9 cellular contexts compared by ENCODE assay signal in the genomic region with DNA sequence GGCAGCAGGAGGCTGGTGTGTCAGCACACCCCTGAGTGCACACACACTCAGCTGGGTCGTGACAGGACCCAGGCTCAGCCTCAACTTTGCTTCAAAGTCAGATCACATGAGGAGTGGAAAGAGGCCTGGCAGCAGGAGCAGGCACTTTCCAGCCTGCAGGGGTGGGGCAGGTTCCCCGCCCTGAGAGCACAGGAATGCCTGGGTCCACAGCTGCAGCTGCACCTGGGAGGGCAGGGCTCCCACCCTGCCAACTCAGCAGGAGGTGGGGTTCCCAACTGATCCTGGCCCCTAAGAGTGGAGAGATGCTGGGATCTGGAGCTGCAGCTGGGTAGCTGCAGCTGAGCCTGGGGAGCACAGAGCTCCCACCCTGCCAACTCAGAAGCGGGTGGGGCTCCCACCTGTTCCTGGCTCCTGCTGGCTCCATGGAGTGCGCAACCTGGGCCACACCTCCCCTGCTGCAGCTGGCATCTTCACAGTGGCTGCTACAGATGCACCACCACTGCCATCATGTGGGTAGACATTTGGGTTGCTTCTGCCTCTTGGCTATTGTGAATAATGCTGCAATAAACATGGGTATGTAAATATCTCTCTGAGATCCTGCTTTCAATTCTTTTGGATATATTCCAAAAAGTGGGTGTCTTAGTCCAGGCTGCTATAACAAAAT.
DNase-seq lines count a peak whose midpoint lies in the region; ATAC-seq and TF ChIP-seq lines count a peak whose summit lies in the region.
"Had no signal": no experiment of that assay in that cellular context is flagged by ENCODE, and none has a peak within 500 bp of the region (broad histone marks: within the 10 kb centered on the region; RNA-seq: fewer than 3 reads in every experiment).

No MANE protein-coding gene starts in this region.

- H3K27me3 ChIP-seq in mesenchymal stem cell (ENCODE audit: control insufficient read depth in 1 of 2, insufficient read depth in 1 of 2, low read length in 2 of 2), result no peaks in the 10 kb centered on the region

- peak overlapping the region in 1 of 2 experiments; percentile 24 for H3K4ac ChIP-seq in mesenchymal stem cell (ENCODE audit: low read depth in 1 of 2, low read length in 2 of 2)

- TF ChIP-seq CTCF in GM10248 (IDR thresholded peaks at IDR 0.05; ENCODE audit: control extremely low read depth, extremely low read depth, low read depth, missing control alignments) (peak; percentile 32), natural killer cell (IDR thresholded peaks at IDR 0.05) (no peak), endothelial cell (IDR thresholded peaks at IDR 0.05; ENCODE audit: unreplicated experiment) (no peak)

- H3K23ac ChIP-seq in mesenchymal stem cell (ENCODE audit: low read length in 2 of 2), result no peak overlapping the region

- H3K27ac Mint-ChIP-seq in activated CD4-positive, alpha-beta T cell treated with anti-CD3 and anti-CD28 coated beads, Interleukin-2, amount 10 ng/mL, durations not matched to agents 24 days and 14 days, result no peak overlapping the region
- H3K27ac Mint-ChIP-seq in natural killer cell, result no peak overlapping the region
- no peak overlapping the region for H3K27ac Mint-ChIP-seq in endothelial cell (ENCODE audit: unreplicated experiment)
- H3K27ac Mint-ChIP-seq: progenitor cell of endocrine pancreas had no signal

- peaks cover 7% of the 10 kb centered on the region for H3K9me3 Mint-ChIP-seq in activated CD4-positive, alpha-beta T cell treated with anti-CD3 and anti-CD28 coated beads, Interleukin-2, amount 10 ng/mL, durations not matched to agents 24 days and 14 days
- H3K9me3 Mint-ChIP-seq in natural killer cell, result peaks cover 15% of the 10 kb centered on the region in 2 donors
- H3K9me3 Mint-ChIP-seq in endothelial cell (ENCODE audit: unreplicated experiment), result no peaks in the 10 kb centered on the region

- H3K36me3 Mint-ChIP-seq in activated CD4-positive, alpha-beta T cell treated with anti-CD3 and anti-CD28 coated beads, Interleukin-2, amount 10 ng/mL, durations not matched to agents 24 days and 14 days (ENCODE audit: low read depth), result peaks cover 2% of the 10 kb centered on the region
- no peaks in the 10 kb centered on the region for H3K36me3 Mint-ChIP-seq in natural killer cell
- no peaks in the 10 kb centered on the region for H3K36me3 Mint-ChIP-seq in endothelial cell (ENCODE audit: low read depth, unreplicated experiment)

- H3K14ac ChIP-seq in mesenchymal stem cell (ENCODE audit: low read length in 2 of 2), result no peak overlapping the region

- H3K4me1 Mint-ChIP-seq in activated CD4-positive, alpha-beta T cell treated with anti-CD3 and anti-CD28 coated beads, Interleukin-2, amount 10 ng/mL, durations not matched to agents 24 days and 14 days, result no peaks in the 10 kb centered on the region
- H3K4me1 Mint-ChIP-seq in natural killer cell (no peaks in the 10 kb centered on the region), endothelial cell (ENCODE audit: unreplicated experiment) (no peaks in the 10 kb centered on the region)

- H3K79me1 ChIP-seq in mesenchymal stem cell (replicated peaks; ENCODE audit: low read length, poor library complexity, severe bottlenecking), result no peaks in the 10 kb centered on the region

- no peak overlapping the region for H3K4me3 Mint-ChIP-seq in activated CD4-positive, alpha-beta T cell treated with anti-CD3 and anti-CD28 coated beads, Interleukin-2, amount 10 ng/mL, durations not matched to agents 24 days and 14 days
- H3K4me3 Mint-ChIP-seq in natural killer cell (no peak overlapping the region), endothelial cell (ENCODE audit: unreplicated experiment) (no peak overlapping the region)

- no peaks in the 10 kb centered on the region for H3K36me3 ChIP-seq in mesenchymal stem cell (ENCODE audit: control insufficient read depth in 1 of 2, insufficient read depth in 2 of 2, low read depth in 1 of 2, low read length in 2 of 2)

- 85% methylated on average over 4 of the region's 4 CpGs for WGBS in mesenchymal stem cell

- no peak overlapping the region for H3K9ac ChIP-seq in mesenchymal stem cell (ENCODE audit: low read length)

- no peak overlapping the region for H2BK120ac ChIP-seq in mesenchymal stem cell (ENCODE audit: low read depth, low read length)

- no peak overlapping the region for H2BK15ac ChIP-seq in mesenchymal stem cell (ENCODE audit: low read depth, poor library complexity, severe bottlenecking)

- peak overlapping the region in 1 of 2 experiments; percentile 6 for H3K18ac ChIP-seq in mesenchymal stem cell (ENCODE audit: low read depth in 1 of 2, low read length in 2 of 2)

- ATAC-seq in GM18511 (IDR thresholded peaks at IDR 0.05; ENCODE audit: unreplicated experiment), result no peak
- ATAC-seq in natural killer cell, result no peak

- intact Hi-C loops in activated CD4-positive, alpha-beta T cell treated with anti-CD3 and anti-CD28 coated beads, Interleukin-2, amount 10 ng/mL, durations not matched to agents 24 days and 14 days (cut with micrococcal nuclease), result loop anchor here (10.0 kb wide), 1 partner anchor 59 kb away; no protein-coding TSS in a partner anchor
- intact Hi-C loops in natural killer cell (cut with micrococcal nuclease), result no loop called here

- no peak overlapping the region for H3K27ac ChIP-seq in mesenchymal stem cell (ENCODE audit: low read length, poor library complexity, severe bottlenecking)

- no peak overlapping the region for H3K4me3 ChIP-seq in mesenchymal stem cell (ENCODE audit: insufficient read depth in 1 of 2, low read depth in 1 of 2, low read length in 2 of 2)

- no peak overlapping the region for H2AK5ac ChIP-seq in mesenchymal stem cell (ENCODE audit: low read length, severe bottlenecking)

- no peak overlapping the region for H2BK5ac ChIP-seq in mesenchymal stem cell (ENCODE audit: low read depth, low read length, poor library complexity, severe bottlenecking)

- peaks cover 2% of the 10 kb centered on the region for H3K4me1 ChIP-seq in mesenchymal stem cell (ENCODE audit: control insufficient read depth, insufficient read depth, low read depth, low read length)

- H2BK12ac ChIP-seq in mesenchymal stem cell (ENCODE audit: low read length in 2 of 2), result peak overlapping the region in 1 of 2 experiments; percentile 50

- CTCF ChIA-PET in GM10248 (lab: Yijun Ruan, JAX), result interaction anchor here (0.8 kb wide), 1 partner anchor 9 kb away, joined by 3 read pairs; no protein-coding TSS in a partner anchor

- H4K91ac ChIP-seq in mesenchymal stem cell (ENCODE audit: low read length), result peak overlapping the region; percentile 72

- H3K9me3 ChIP-seq in mesenchymal stem cell (ENCODE audit: control insufficient read depth, low read length), result no peaks in the 10 kb centered on the region

- H2AFZ ChIP-seq in mesenchymal stem cell (ENCODE audit: low read depth, low read length), result no peak overlapping the region

- no peak overlapping the region for H3K4me2 ChIP-seq in mesenchymal stem cell (ENCODE audit: low read length, poor library complexity, severe bottlenecking)

- no peak overlapping the region for H4K8ac ChIP-seq in mesenchymal stem cell (ENCODE audit: low read length)

- DNase-seq in GM10248 (ENCODE audit: extremely low spot score), result no peak
- DNase-seq in HT-29 (ENCODE audit: low spot score), result peak; percentile 84
- DNase-seq in activated CD4-positive, alpha-beta T cell treated with anti-CD3 and anti-CD28 coated beads, Interleukin-2, amount 10 ng/mL, durations not matched to agents 24 days and 14 days, result peak; percentile 83
- peak; percentile 33 for DNase-seq in mesenchymal stem cell
- DNase-seq in natural killer cell, result no peak
- DNase-seq in islet precursor cell, result no peak
- no peak for DNase-seq in endothelial cell (ENCODE audit: low spot score)

- no peaks in the 10 kb centered on the region for H3K27me3 Mint-ChIP-seq in activated CD4-positive, alpha-beta T cell treated with anti-CD3 and anti-CD28 coated beads, Interleukin-2, amount 10 ng/mL, durations not matched to agents 24 days and 14 days
- H3K27me3 Mint-ChIP-seq in natural killer cell (ENCODE audit: low read depth in 2 of 2), result no peaks in the 10 kb centered on the region
- H3K27me3 Mint-ChIP-seq in endothelial cell (ENCODE audit: unreplicated experiment), result no peaks in the 10 kb centered on the region
- H3K27me3 Mint-ChIP-seq: progenitor cell of endocrine pancreas had no signal

- POLR2A ChIA-PET in GM10248 (lab: Yijun Ruan, JAX), result no interaction called here

Comparison
In these comparisons a context has a peak if more than half of its experiments do, and no peak if none do; other contexts are left out.
1. DNase-seq: peak in HT-29 (single experiment), activated CD4-positive, alpha-beta T cell treated with anti-CD3 and anti-CD28 coated beads, Interleukin-2, amount 10 ng/mL, durations not matched to agents 24 days and 14 days (single experiment) and mesenchymal stem cell (single experiment); none in GM10248 (single experiment), natural killer cell (single experiment), islet precursor cell (single experiment) and endothelial cell (single experiment).